9 cellular contexts compared by ENCODE assay signal in the genomic region with DNA sequence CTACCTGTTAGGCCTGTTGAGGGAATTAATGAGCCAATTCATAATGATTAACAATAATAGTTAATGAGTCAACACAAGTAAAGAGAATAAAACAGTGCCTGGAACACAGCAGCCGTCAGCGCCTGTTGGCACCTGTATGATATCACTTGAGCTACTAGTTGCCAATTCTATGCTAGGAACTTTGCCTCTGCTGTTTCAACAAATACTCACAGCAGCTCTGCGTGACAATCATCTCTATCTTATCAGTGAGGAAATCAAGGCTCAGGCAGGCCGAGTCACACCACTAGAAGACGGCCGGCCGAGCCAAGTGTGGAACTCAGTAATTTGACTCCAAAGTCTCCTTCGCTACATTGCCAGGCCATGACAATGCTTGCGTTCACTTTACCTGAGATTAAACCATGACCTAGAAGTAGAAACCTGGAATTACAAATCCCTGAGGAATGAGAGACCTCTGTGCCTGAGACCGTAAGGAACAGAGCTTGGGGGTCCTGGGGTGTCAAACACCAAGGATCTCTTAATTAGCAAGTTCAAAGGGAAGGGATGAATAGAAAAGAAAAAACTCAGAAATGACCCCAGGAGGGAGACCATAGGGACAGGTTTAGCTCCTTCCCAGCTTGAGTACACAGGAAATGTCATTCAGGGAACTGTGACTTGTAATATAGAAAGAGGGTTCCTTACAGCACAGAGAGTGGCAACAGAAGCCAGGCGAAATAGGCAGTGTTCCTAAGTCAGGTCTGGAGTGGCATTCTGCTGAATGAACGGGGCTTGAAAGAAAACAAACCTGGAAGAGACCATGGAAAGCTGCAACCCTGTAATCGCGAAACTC.
A peak's percentile ranks its signal among the peaks of the same experiment; 100 is the strongest.
DNase-seq lines count a peak whose midpoint lies in the region; ATAC-seq, FAIRE-seq and TF ChIP-seq lines count a peak whose summit lies in the region.
"Had no signal": no experiment of that assay in that cellular context is flagged by ENCODE, and none has a peak within 500 bp of the region (broad histone marks: within the 10 kb centered on the region; RNA-seq: fewer than 3 reads in every experiment).

No MANE protein-coding gene starts in this region.

- H3K9me3 ChIP-seq in HepG2 (ENCODE audit: low read length), result no peaks in the 10 kb centered on the region

- TF ChIP-seq RAD21 in Ishikawa (IDR thresholded peaks at IDR 0.05; ENCODE audit: low read depth) (peak; percentile 24), HepG2 (CRISPR knock-in tag; IDR thresholded peaks at IDR 0.05) (no peak)

- no peak overlapping the region for H3K4me3 ChIP-seq in HepG2 (replicated peaks in 1 of 3; ENCODE audit: insufficient read depth in 1 of 3, low read depth in 2 of 3, low read length in 3 of 3)
- H3K4me3 ChIP-seq: BLaER1 treated with 17β-estradiol and CSF1 and Interleukin-3, amounts not matched to agents 10 nM and 100 nM had no signal

- TF ChIP-seq POLR2A in HepG2 (IDR thresholded peaks at IDR 0.05; ENCODE audit: insufficient read depth in 1 of 2, low read depth in 2 of 2, low read length in 2 of 2), result no peak

- H3K4me1 ChIP-seq in HepG2 (ENCODE audit: insufficient read depth, low read length), result peaks cover 19% of the 10 kb centered on the region

- H3K36me3 ChIP-seq in HepG2 (replicated peaks in 1 of 2; ENCODE audit: control insufficient read depth in 1 of 2, insufficient read depth in 2 of 2, low read length in 2 of 2), result peaks cover 9 to 21% of the 10 kb centered on the region in 2 experiments; a peak in 4 of 5 replicates

- no peak overlapping the region for H2AFZ ChIP-seq in HepG2 (ENCODE audit: low read length)

- no peak for FAIRE-seq in HepG2 (lab: Jason Lieb, UNC)

- H4K20me1 ChIP-seq in HepG2 (ENCODE audit: insufficient read depth, low read length), result no peaks in the 10 kb centered on the region

- no peak overlapping the region for H3K4me2 ChIP-seq in HepG2 (ENCODE audit: low read depth, low read length)

- TF ChIP-seq EP300 in Ishikawa (IDR thresholded peaks at IDR 0.05; ENCODE audit: borderline replicate concordance) (peak; percentile 95), HepG2 (IDR thresholded peaks at IDR 0.05; ENCODE audit: low read depth in 2 of 2, low read length in 2 of 2) (no peak), HepG2 (CRISPR knock-in tag; IDR thresholded peaks at IDR 0.05; ENCODE audit: borderline replicate concordance) (no peak)

- POLR2A ChIA-PET in HepG2 (lab: Yijun Ruan, JAX), result no interaction called here

- peak; percentile 33 to 91 for DNase-seq in T47D (ENCODE audit: low read depth in 1 of 2, low spot score in 1 of 2)
- no peak for DNase-seq in HepG2 (ENCODE audit: low spot score)
- DNase-seq in amniotic stem cell (lab: John Stamatoyannopoulos, UW), result no peak
- DNase-seq in activated naive CD4-positive, alpha-beta T cell treated with Interleukin-2 at 50 U/mL for 16 hours, result no peak
- no peak for DNase-seq in NCI-H446 (lab: John Stamatoyannopoulos, UW)

- in situ Hi-C loops in T47D (cut with HindIII; ENCODE audit: low pct_unique_long_range_greater_than_20kb, low sequenced_read_pairs) (loop anchor here (25.0 kb wide), 1 partner anchor 304 kb away; no protein-coding TSS in a partner anchor), HepG2 (cut with HindIII; ENCODE audit: extremely low pct_ligation_motif_present, low pct_unique_long_range_greater_than_20kb) (no loop called here)

- TF ChIP-seq CTCF in 22Rv1 (IDR thresholded peaks at IDR 0.05) (no peak), HepG2 (CRISPR knock-in tag; IDR thresholded peaks at IDR 0.05) (no peak)

- H3K27me3 ChIP-seq in HepG2 (ENCODE audit: control insufficient read depth in 1 of 2, insufficient read depth in 2 of 2, low read length in 2 of 2), result no peaks in the 10 kb centered on the region
- H3K27me3 ChIP-seq: BLaER1 treated with 17β-estradiol and CSF1 and Interleukin-3, amounts not matched to agents 10 nM and 100 nM had no signal

- H3K27ac ChIP-seq in 22Rv1, result peak overlapping the region; percentile 51
- H3K27ac ChIP-seq in HepG2 (ENCODE audit: extremely low read length, insufficient read depth, low read length), result no peak overlapping the region
- H3K27ac ChIP-seq: BLaER1 treated with 17β-estradiol and CSF1 and Interleukin-3, amounts not matched to agents 10 nM and 100 nM had no signal

- WGBS in HepG2 (ENCODE audit: low lambda C conversion rate), result 83% methylated on average over 14 of the region's 14 CpGs

- H3K79me2 ChIP-seq in HepG2 (ENCODE audit: insufficient read depth, low read length), result no peaks in the 10 kb centered on the region

- intact Hi-C loops in HepG2 (cut with micrococcal nuclease; ENCODE audit: unreplicated experiment), result no loop called here

- BruUV-seq in HepG2 (replicated peaks; lab: Mats Ljungman, UMichigan), result no TSS peak

- CTCF ChIA-PET in HepG2 (lab: Yijun Ruan, JAX; ENCODE audit: low intra/inter-chr PET ratio, low total read pairs), result no interaction called here

- H3K9ac ChIP-seq in HepG2 (ENCODE audit: insufficient read depth, low read depth, low read length), result no peak overlapping the region
- H3K9ac ChIP-seq: BLaER1 treated with 17β-estradiol and CSF1 and Interleukin-3, amounts not matched to agents 10 nM and 100 nM had no signal

- no peak for ATAC-seq in HepG2
- no peak for ATAC-seq in activated CD4-positive, CD25-positive, alpha-beta regulatory T cell treated with anti-CD3 and anti-CD28 coated beads, Interleukin-2, amount 50 U/mL, for 24 hours

TF ChIP-seq in Ishikawa, 13 proteins besides CTCF, POLR2A, EP300 and RAD21 (continues in another document):
- TF ChIP-seq CEBPB (IDR thresholded peaks at IDR 0.05) (peak; percentile 65), EGR1 (IDR thresholded peaks at IDR 0.05) (no peak), CREB1 (IDR thresholded peaks at IDR 0.05; ENCODE audit: low read depth) (peak; percentile 23; the same call in 1 of the 2 replicates), TAF1 (IDR thresholded peaks at IDR 0.05; ENCODE audit: low read depth) (peak; percentile 29; the same call in 1 of the 2 replicates), TEAD4 (IDR thresholded peaks at IDR 0.05) (peak; percentile 85), FOXM1 (IDR thresholded peaks at IDR 0.05; ENCODE audit: borderline replicate concordance, low read depth) (peak; percentile 90), MAX (IDR thresholded peaks at IDR 0.05) (peak; percentile 51), TCF12 (IDR thresholded peaks at IDR 0.05; ENCODE audit: low read depth) (peak; percentile 95)

TF ChIP-seq in HepG2, 621 proteins besides CTCF, POLR2A, EP300 and RAD21:
- TF ChIP-seq FOSL2 (CRISPR knock-in tag; IDR thresholded peaks at IDR 0.05) (0 out of 2 replicates have a peak, but pooled peaks have one; percentile 16), SP2 (CRISPR knock-in tag; IDR thresholded peaks at IDR 0.05) (no peak)

Comparison
In these comparisons a context has a peak if more than half of its experiments do, and no peak if none do; other contexts are left out.
1. DNase-seq: peak in T47D (2 of 2); none in HepG2 (single experiment), amniotic stem cell (single experiment), activated naive CD4-positive, alpha-beta T cell treated with Interleukin-2 at 50 U/mL for 16 hours (single experiment) and NCI-H446 (0 of 2).